29 cellular contexts compared by ENCODE assay signal in the genomic region with DNA sequence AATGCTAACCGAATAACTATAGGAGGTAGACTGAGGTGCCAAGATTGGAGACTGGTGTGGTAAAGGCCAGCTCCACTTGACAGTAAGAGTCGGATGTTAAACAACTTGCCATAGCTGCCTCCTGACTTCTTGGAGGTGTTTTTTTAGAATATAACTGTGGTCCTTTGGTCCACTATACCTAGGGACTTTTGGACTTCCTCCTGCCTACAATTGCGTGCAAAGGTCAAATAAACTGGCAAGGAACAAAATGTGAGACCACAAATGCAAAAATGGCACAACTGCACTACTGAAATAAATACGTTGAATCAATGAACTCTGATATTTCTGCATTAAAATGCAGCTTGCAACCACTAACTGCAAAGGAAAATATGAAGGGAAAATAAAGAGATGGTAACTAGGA.
"Had no signal": no experiment of that assay in that cellular context is flagged by ENCODE, and none has a peak within 500 bp of the region (broad histone marks: within the 10 kb centered on the region; RNA-seq: fewer than 3 reads in every experiment).

No MANE protein-coding gene starts in this region.

- H3K27me3 Mint-ChIP-seq: dendritic cell treated with granulocyte-macrophage colony-stimulating factor and Interleukin-4, amounts not matched to agents 40 ng/mL and 50 ng/mL, for 4 days; effector memory CD8-positive, alpha-beta T cell had no signal

- H3K27ac ChIP-seq: colonic mucosa, coronary artery, epithelial cell of prostate, esophagus muscularis mucosa, esophagus squamous epithelium, foreskin keratinocyte, gastrocnemius medialis, gastroesophageal sphincter, heart left ventricle, heart right ventricle had no signal

- H3K9me3 ChIP-seq: colonic mucosa, esophagus muscularis mucosa, esophagus squamous epithelium, gastrocnemius medialis had no signal

- H3K27me3 ChIP-seq: colonic mucosa, dorsolateral prefrontal cortex, esophagus muscularis mucosa, esophagus squamous epithelium, gastrocnemius medialis, gastroesophageal sphincter, heart left ventricle, heart right ventricle had no signal

- DNase-seq: colonic mucosa; cortex of kidney; dermis blood vessel endothelial cell; dorsolateral prefrontal cortex; effector CD4-positive, alpha-beta T cell; effector CD8-positive, alpha-beta T cell; effector memory CD4-positive, alpha-beta T cell; effector memory CD8-positive, alpha-beta T cell; endodermal cell; erythroblast; esophagus squamous epithelium; foreskin fibroblast; foreskin keratinocyte; foreskin melanocyte; gastrocnemius medialis; glutamatergic neuron; head of caudate nucleus; heart left ventricle; heart right ventricle had no signal

- H3K4me3 ChIP-seq: colonic mucosa, coronary artery, dorsolateral prefrontal cortex, esophagus muscularis mucosa, esophagus squamous epithelium, gastrocnemius medialis, gastroesophageal sphincter, heart left ventricle, heart right ventricle had no signal

- H3K27ac Mint-ChIP-seq: dendritic cell treated with granulocyte-macrophage colony-stimulating factor and Interleukin-4, amounts not matched to agents 40 ng/mL and 50 ng/mL, for 4 days; effector memory CD8-positive, alpha-beta T cell; endodermal cell had no signal

- H3K36me3 ChIP-seq: colonic mucosa, esophagus muscularis mucosa, esophagus squamous epithelium, gastrocnemius medialis, gastroesophageal sphincter, heart left ventricle, heart right ventricle had no signal

- H3K4me3 Mint-ChIP-seq: dendritic cell treated with granulocyte-macrophage colony-stimulating factor and Interleukin-4, amounts not matched to agents 40 ng/mL and 50 ng/mL, for 4 days; effector memory CD8-positive, alpha-beta T cell; endodermal cell had no signal

- ATAC-seq: effector memory CD8-positive, alpha-beta T cell; esophagus mucosa; foreskin keratinocyte; gastrocnemius medialis; gastroesophageal sphincter; heart left ventricle; heart right ventricle had no signal

- H3K9me3 Mint-ChIP-seq: endodermal cell had no signal

- H3K4me1 ChIP-seq: colonic mucosa, esophagus muscularis mucosa, esophagus squamous epithelium, foreskin keratinocyte, gastrocnemius medialis, gastroesophageal sphincter, heart left ventricle, heart right ventricle had no signal

- FAIRE-seq: colon, endometrium, endothelial cell of umbilical vein, frontal cortex had no signal
